In genomic region chr1:173661271-173661670, GRCh38 we compare ENCODE assay signal across 34 cellular contexts. TPM values are rescaled to one million over a fixed set of nuclear protein-coding genes. Genes with fewer than 3 reads are reported as not detected.
"Had no signal": no experiment of that assay in that cellular context is flagged by ENCODE, and none has a peak within 500 bp of the region (broad histone marks: within the 10 kb centered on the region; RNA-seq: fewer than 3 reads in every experiment).

No MANE protein-coding gene starts in this region.

- H3K27ac ChIP-seq: left ventricle myocardium inferior, neural progenitor cell, sigmoid colon, spleen, thyroid gland, VCaP had no signal

- H3K27me3 Mint-ChIP-seq: dendritic cell treated with granulocyte-macrophage colony-stimulating factor and Interleukin-4, amounts not matched to agents 40 ng/mL and 50 ng/mL, for 4 days had no signal

- H3K4me1 ChIP-seq: left ventricle myocardium inferior, neural progenitor cell, sigmoid colon, spleen, thyroid gland had no signal

- H3K4me3 Mint-ChIP-seq: activated naive CD8-positive, alpha-beta T cell treated with anti-CD3 and anti-CD28 coated beads, Interleukin-2, amount 10 ng/mL, durations not matched to agents 7 days and 5 days; activated T-cell treated with anti-CD3 and anti-CD28 coated beads, Interleukin-2, amount 50 U/mL, for 24 hours; dendritic cell treated with granulocyte-macrophage colony-stimulating factor and Interleukin-4, amounts not matched to agents 40 ng/mL and 50 ng/mL, for 4 days; mesothelial cell of epicardium; naive thymus-derived CD8-positive, alpha-beta T cell; neural progenitor cell had no signal

- H3K36me3 ChIP-seq: left ventricle myocardium inferior, neural progenitor cell, sigmoid colon, spleen, thyroid gland had no signal

- H3K4me2 ChIP-seq: neural progenitor cell had no signal

- FAIRE-seq: endometrium had no signal

- H3K27ac Mint-ChIP-seq: activated naive CD8-positive, alpha-beta T cell treated with anti-CD3 and anti-CD28 coated beads, Interleukin-2, amount 10 ng/mL, durations not matched to agents 7 days and 5 days; activated T-cell treated with anti-CD3 and anti-CD28 coated beads, Interleukin-2, amount 50 U/mL, for 24 hours; activated T-helper 2 cell treated with anti-CD3 and anti-CD28 coated beads, Interferon-gamma antibody, Interleukin-2, Interleukin-4, amounts not matched to agents 10 μg/mL and 5 μg/mL and 100 μg/mL, durations not matched to agents 14 hours and 24 hours and 36 hours; dendritic cell treated with granulocyte-macrophage colony-stimulating factor and Interleukin-4, amounts not matched to agents 40 ng/mL and 50 ng/mL, for 4 days; mesothelial cell of epicardium; naive thymus-derived CD8-positive, alpha-beta T cell; neural progenitor cell had no signal

- ATAC-seq: naive thymus-derived CD8-positive, alpha-beta T cell had no signal

- H3K36me3 Mint-ChIP-seq: activated naive CD8-positive, alpha-beta T cell treated with anti-CD3 and anti-CD28 coated beads, Interleukin-2, amount 10 ng/mL, durations not matched to agents 7 days and 5 days; mesothelial cell of epicardium had no signal

- DNase-seq: activated CD4-positive, alpha-beta T cell treated with anti-CD3 and anti-CD28 coated beads, Interleukin-2, amount 50 U/mL, for 4 hours; activated CD4-positive, CD25-positive, alpha-beta regulatory T cell treated with anti-CD3 and anti-CD28 coated beads, Interleukin-2, amount 50 U/mL, for 72 hours; activated CD8-positive, alpha-beta memory T cell treated with anti-CD3 and anti-CD28 coated beads for 24 hours; activated CD8-positive, alpha-beta memory T cell treated with anti-CD3 and anti-CD28 coated beads, Interleukin-2, amount 50 U/mL, for 4 hours; activated naive CD4-positive, alpha-beta T cell; activated naive CD8-positive, alpha-beta T cell treated with anti-CD3 and anti-CD28 coated beads, Interleukin-2, amount 10 ng/mL, durations not matched to agents 7 days and 5 days; activated T-cell treated with anti-CD3 and anti-CD28 coated beads, Interleukin-2, amount 50 U/mL, for 24 hours; amygdala; effector CD4-positive, alpha-beta T cell; foreskin melanocyte; glutamatergic neuron; hippocampal formation; left ventricle myocardium inferior; naive thymus-derived CD8-positive, alpha-beta T cell; sigmoid colon; spleen; stimulated activated CD4-positive, alpha-beta T cell treated with anti-CD3 and anti-CD28 coated beads, Interleukin-4, amount 100 ng/mL, for 1 hour; stimulated activated naive CD4-positive, alpha-beta T cell treated with Interleukin-2 at 50 U/mL for 16 hours; thyroid gland had no signal

- H3K9me3 Mint-ChIP-seq: activated T-helper 2 cell treated with anti-CD3 and anti-CD28 coated beads, Interferon-gamma antibody, Interleukin-2, Interleukin-4, amounts not matched to agents 10 μg/mL and 5 μg/mL and 100 μg/mL, durations not matched to agents 14 hours and 24 hours and 36 hours; dendritic cell treated with granulocyte-macrophage colony-stimulating factor and Interleukin-4, amounts not matched to agents 40 ng/mL and 50 ng/mL, for 4 days had no signal

- H3K4me1 Mint-ChIP-seq: activated naive CD8-positive, alpha-beta T cell treated with anti-CD3 and anti-CD28 coated beads, Interleukin-2, amount 10 ng/mL, durations not matched to agents 7 days and 5 days; mesothelial cell of epicardium; neural progenitor cell had no signal

- H3K9me3 ChIP-seq: sigmoid colon, thyroid gland had no signal

- H2AFZ ChIP-seq: neural progenitor cell had no signal

- H3K27me3 ChIP-seq: neural progenitor cell, sigmoid colon, spleen, thyroid gland had no signal

- H3K9ac ChIP-seq: neural progenitor cell had no signal

- H3K4me3 ChIP-seq: left ventricle myocardium inferior, neural progenitor cell, sigmoid colon, spleen, thyroid gland had no signal

RNA-seq across cellular contexts. Expression of gene ANKRD45, which starts 8.4 kb away (rescaled TPM):
- total RNA-seq: activated T-helper 2 cell treated with anti-CD3 and anti-CD28 coated beads, Interferon-gamma antibody, Interleukin-2, Interleukin-4, amounts not matched to agents 10 μg/mL and 5 μg/mL and 100 μg/mL, durations not matched to agents 14 hours and 24 hours and 36 hours; lung microvascular endothelial cell; naive thymus-derived CD8-positive, alpha-beta T cell had no signal
- polyA plus RNA-seq: esophagus; naive thymus-derived CD8-positive, alpha-beta T cell had no signal

RNA-seq across cellular contexts. Expression of gene TEX50, which starts 26.1 kb away (rescaled TPM):
- total RNA-seq: activated naive CD8-positive, alpha-beta T cell treated with anti-CD3 and anti-CD28 coated beads, Interleukin-2, amount 10 ng/mL, durations not matched to agents 7 days and 5 days; activated T-helper 2 cell treated with anti-CD3 and anti-CD28 coated beads, Interferon-gamma antibody, Interleukin-2, Interleukin-4, amounts not matched to agents 10 μg/mL and 5 μg/mL and 100 μg/mL, durations not matched to agents 14 hours and 24 hours and 36 hours; cardiac septum; left ventricle myocardium inferior; lung microvascular endothelial cell; mesothelial cell of epicardium; naive thymus-derived CD8-positive, alpha-beta T cell; osteoblast; posterior vena cava; renal cortical epithelial cell; sigmoid colon; spleen; subcutaneous adipose tissue; T-helper 2 cell treated with Interferon-gamma antibody and Interleukin-4, amounts not matched to agents 100 ng/mL and 5 ng/mL, for 36 hours; thyroid gland; urinary bladder had no signal
- polyA plus RNA-seq: esophagus; naive thymus-derived CD8-positive, alpha-beta T cell; sigmoid colon; spleen; urinary bladder had no signal

RNA-seq across cellular contexts. Expression of gene SLC9C2, which starts 58.4 kb away (rescaled TPM):
- total RNA-seq: activated naive CD8-positive, alpha-beta T cell treated with anti-CD3 and anti-CD28 coated beads, Interleukin-2, amount 10 ng/mL, durations not matched to agents 7 days and 5 days; activated T-helper 2 cell treated with anti-CD3 and anti-CD28 coated beads, Interferon-gamma antibody, Interleukin-2, Interleukin-4, amounts not matched to agents 10 μg/mL and 5 μg/mL and 100 μg/mL, durations not matched to agents 14 hours and 24 hours and 36 hours; left ventricle myocardium inferior; lung microvascular endothelial cell; naive thymus-derived CD8-positive, alpha-beta T cell; osteoblast; posterior vena cava; sigmoid colon; T-helper 2 cell treated with Interferon-gamma antibody and Interleukin-4, amounts not matched to agents 100 ng/mL and 5 ng/mL, for 36 hours; thyroid gland; urinary bladder had no signal
- polyA plus RNA-seq: esophagus; naive thymus-derived CD8-positive, alpha-beta T cell; sigmoid colon; urinary bladder had no signal
